15 cellular contexts compared by ENCODE assay signal in the genomic region with DNA sequence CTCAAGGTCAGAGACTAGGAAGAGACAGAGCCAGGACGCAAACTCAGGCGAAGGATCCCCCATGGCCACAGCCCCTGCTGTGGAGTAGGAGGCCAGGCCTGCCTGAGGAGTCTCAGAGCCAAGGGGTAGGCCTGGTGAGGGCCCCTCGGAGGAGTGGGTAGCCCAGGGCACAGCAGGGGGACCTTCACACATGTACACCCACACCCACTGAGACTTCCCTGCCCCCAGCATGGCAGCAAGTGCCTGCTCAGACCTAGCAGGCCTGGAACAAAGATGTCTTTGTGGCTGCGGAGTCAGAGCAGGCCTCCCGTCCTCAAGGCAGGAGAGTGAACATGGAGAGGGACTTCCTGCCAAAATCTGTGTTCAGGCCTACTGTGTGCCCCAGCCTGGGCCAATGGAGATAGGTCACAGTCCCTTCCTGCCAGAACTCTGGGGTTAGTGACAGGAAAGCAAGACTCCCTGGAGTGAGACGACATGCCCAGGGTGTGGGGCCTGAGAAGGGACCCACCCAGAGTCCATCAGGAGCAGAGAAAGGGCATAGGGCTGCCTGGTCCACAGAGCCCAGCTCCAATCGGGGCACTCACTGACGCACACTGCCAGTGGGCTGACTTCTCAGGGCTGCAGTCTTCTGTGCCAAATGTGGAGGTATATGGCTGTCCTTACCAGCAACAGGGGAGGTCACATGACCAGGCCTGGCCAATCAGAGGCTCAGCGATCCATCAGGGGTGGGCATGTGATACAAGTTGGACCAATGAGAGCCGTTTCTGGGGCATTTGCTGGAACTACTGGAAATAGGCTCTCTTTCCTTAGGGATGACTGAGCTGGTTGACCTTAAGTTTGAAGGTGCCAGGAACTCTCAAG. TPM values are rescaled to one million over a fixed set of nuclear protein-coding genes. Genes with fewer than 3 reads are reported as not detected.
DNase-seq lines count a peak whose midpoint lies in the region; ATAC-seq, FAIRE-seq and TF ChIP-seq lines count a peak whose summit lies in the region.
"Had no signal": no experiment of that assay in that cellular context is flagged by ENCODE, and none has a peak within 500 bp of the region (broad histone marks: within the 10 kb centered on the region; RNA-seq: fewer than 3 reads in every experiment).

No MANE protein-coding gene starts in this region.

- intact Hi-C loops in Right ventricle myocardium inferior (cut with DNase I) (no loop called here), cardiac septum (cut with DNase I) (loop anchor here (2.0 kb wide), 1 partner anchor 15 kb away; no protein-coding TSS in a partner anchor), left cardiac atrium (cut with DNase I) (no loop called here)

- DNase-seq in Right ventricle myocardium inferior (ENCODE audit: missing footprints), result peak; percentile 73
- no peak for DNase-seq in cardiac septum (ENCODE audit: low spot score)
- peak; percentile 23 for DNase-seq in RWPE1 (ENCODE audit: low spot score)
- DNase-seq in left cardiac atrium, result peak; percentile 32
- peak; percentile 38 for DNase-seq in urothelium cell line (ENCODE audit: low spot score)
- DNase-seq in osteocyte (ENCODE audit: extremely low spot score, unreplicated experiment), result no peak
- DNase-seq in activated CD4-positive, alpha-beta T cell treated with anti-CD3 and anti-CD28 coated beads, Interleukin-2, amount 10 ng/mL, durations not matched to agents 7 days and 5 days, result no peak
- DNase-seq: activated naive CD4-positive, alpha-beta T cell; GF-D8; SHP77 had no signal

- TF ChIP-seq CTCF in RWPE1 (conservative IDR thresholded peaks at IDR 0.05; ENCODE audit: low read depth), result no peak
- no peak for TF ChIP-seq CTCF in osteocyte (IDR thresholded peaks at IDR 0.05)

- H3K9me3 Mint-ChIP-seq in osteocyte (ENCODE audit: unreplicated experiment), result no peaks in the 10 kb centered on the region
- H3K9me3 Mint-ChIP-seq in activated CD4-positive, alpha-beta T cell treated with anti-CD3 and anti-CD28 coated beads, Interleukin-2, amount 10 ng/mL, durations not matched to agents 7 days and 5 days, result no peaks in the 10 kb centered on the region

- no peak for ATAC-seq in Right ventricle myocardium inferior
- ATAC-seq in left cardiac atrium, result no peak
- ATAC-seq in GM19395 (IDR thresholded peaks at IDR 0.05; ENCODE audit: unreplicated experiment), result no peak

- no peaks in the 10 kb centered on the region for H3K36me3 Mint-ChIP-seq in osteocyte (ENCODE audit: unreplicated experiment)
- H3K36me3 Mint-ChIP-seq in activated CD4-positive, alpha-beta T cell treated with anti-CD3 and anti-CD28 coated beads, Interleukin-2, amount 10 ng/mL, durations not matched to agents 7 days and 5 days (ENCODE audit: low read depth), result no peaks in the 10 kb centered on the region

- H3K27me3 Mint-ChIP-seq in osteocyte (ENCODE audit: unreplicated experiment), result no peaks in the 10 kb centered on the region
- no peaks in the 10 kb centered on the region for H3K27me3 Mint-ChIP-seq in activated CD4-positive, alpha-beta T cell treated with anti-CD3 and anti-CD28 coated beads, Interleukin-2, amount 10 ng/mL, durations not matched to agents 7 days and 5 days

- no peak overlapping the region for H3K4me3 Mint-ChIP-seq in osteocyte (ENCODE audit: unreplicated experiment)
- no peak overlapping the region for H3K4me3 Mint-ChIP-seq in activated CD4-positive, alpha-beta T cell treated with anti-CD3 and anti-CD28 coated beads, Interleukin-2, amount 10 ng/mL, durations not matched to agents 7 days and 5 days

- H3K4me1 Mint-ChIP-seq in osteocyte (ENCODE audit: unreplicated experiment), result peaks cover 2% of the 10 kb centered on the region
- no peaks in the 10 kb centered on the region for H3K4me1 Mint-ChIP-seq in activated CD4-positive, alpha-beta T cell treated with anti-CD3 and anti-CD28 coated beads, Interleukin-2, amount 10 ng/mL, durations not matched to agents 7 days and 5 days

- CTCF ChIA-PET in RWPE1 (lab: Yijun Ruan, JAX), result no interaction called here
- CTCF ChIA-PET in activated CD4-positive, alpha-beta T cell treated with anti-CD3 and anti-CD28 coated beads, Interleukin-2, amount 10 ng/mL, durations not matched to agents 7 days and 5 days (lab: Charles Lee), result interaction anchor here (0.8 kb wide), 1 partner anchor 32 kb away, joined by 3 read pairs; no protein-coding TSS in a partner anchor

- H3K27ac Mint-ChIP-seq in osteocyte (ENCODE audit: unreplicated experiment), result no peak overlapping the region
- H3K27ac Mint-ChIP-seq in activated CD4-positive, alpha-beta T cell treated with anti-CD3 and anti-CD28 coated beads, Interleukin-2, amount 10 ng/mL, durations not matched to agents 7 days and 5 days, result no peak overlapping the region

- no peak overlapping the region for H3K27ac ChIP-seq in RWPE1
- H3K27ac ChIP-seq: KMS-11, prostate gland had no signal

- POLR2A ChIA-PET in RWPE1 (lab: Yijun Ruan, JAX; ENCODE audit: low non-redundant PET), result no interaction called here
- POLR2A ChIA-PET in activated CD4-positive, alpha-beta T cell treated with anti-CD3 and anti-CD28 coated beads, Interleukin-2, amount 10 ng/mL, durations not matched to agents 7 days and 5 days (lab: Charles Lee), result interaction anchor here (0.7 kb wide), 1 partner anchor 10 kb away, joined by 3 read pairs; no protein-coding TSS in a partner anchor

- FAIRE-seq in urothelium cell line (lab: Jason Lieb, UNC), result no peak
- FAIRE-seq: colon, frontal cortex had no signal

RNA-seq across cellular contexts. Expression of a gene that starts 2.3 kb away (rescaled TPM):
- 39.3 TPM for total RNA-seq in Right ventricle myocardium inferior
- 67.8 TPM for total RNA-seq in cardiac septum
- 10 to 100 TPM; 18.2 to 19.8 TPM for total RNA-seq in left cardiac atrium
- 0.18 and 0.35 TPM in 2 replicates for total RNA-seq in osteocyte
- total RNA-seq in activated CD4-positive, alpha-beta T cell treated with anti-CD3 and anti-CD28 coated beads, Interleukin-2, amount 10 ng/mL, durations not matched to agents 7 days and 5 days, result under 1 TPM; 0.15 to 0.45 TPM

Comparison
In these comparisons a context has a peak if more than half of its experiments do, and no peak if none do; other contexts are left out.
1. DNase-seq: peak in Right ventricle myocardium inferior (single experiment), RWPE1 (single experiment), left cardiac atrium (single experiment) and urothelium cell line (single experiment); none in cardiac septum (single experiment), osteocyte (single experiment) and activated CD4-positive, alpha-beta T cell treated with anti-CD3 and anti-CD28 coated beads, Interleukin-2, amount 10 ng/mL, durations not matched to agents 7 days and 5 days (single experiment).
2. RNA of a gene that starts 2.3 kb away (total RNA-seq): 67.8 TPM in cardiac septum (single experiment), 39.3 TPM in Right ventricle myocardium inferior (single experiment) and 18.2 to 19.8 TPM in left cardiac atrium; 0.15 to 0.45 TPM in activated CD4-positive, alpha-beta T cell treated with anti-CD3 and anti-CD28 coated beads, Interleukin-2, amount 10 ng/mL, durations not matched to agents 7 days and 5 days and 0.18 to 0.35 TPM in osteocyte; every median in the first group is over 10 times any median in the second.